Comparison of ENCODE assay signal across 8 cellular contexts in genomic region chr16:11232852-11233726, GRCh38.
DNase-seq lines count a peak whose midpoint lies in the region; ATAC-seq lines count a peak whose summit lies in the region.

No MANE protein-coding gene starts in this region.

- H3K36me3 ChIP-seq in iPS-15b (ENCODE audit: control insufficient read depth, insufficient read depth, low read length) = no peaks in the 10 kb centered on the region

- H3K4me3 ChIP-seq in iPS-15b (ENCODE audit: low read depth, low read length) = no peak overlapping the region

- H3K9me3 ChIP-seq in iPS-15b (ENCODE audit: control insufficient read depth, insufficient read depth, low read length) = no peaks in the 10 kb centered on the region

- H3K27me3 ChIP-seq in iPS-15b (ENCODE audit: control insufficient read depth, insufficient read depth, low read length) = peaks cover 3% of the 10 kb centered on the region

- in situ Hi-C loops in ACHN (cut with HindIII; ENCODE audit: low pct_ligation_motif_present, low pct_unique_long_range_greater_than_20kb, low sequenced_read_pairs) = no loop called here

- peak overlapping the region; percentile 18 for H3K9ac ChIP-seq in iPS-15b (ENCODE audit: low read depth, low read length)

- peak; percentile 76 for ATAC-seq in GM19395 (IDR thresholded peaks at IDR 0.05; ENCODE audit: unreplicated experiment)

- H3K4me1 ChIP-seq in iPS-15b (ENCODE audit: control insufficient read depth, insufficient read depth, low read length) = no peaks in the 10 kb centered on the region

- peak in 75 of 76 experiments; percentile 43 to 94 (median 83) for DNase-seq in HUDEP-2 (lab: John Stamatoyannopoulos, UW; ENCODE audit: unreplicated experiment in 76 of 76)
- peak; percentile 95 for DNase-seq in activated CD8-positive, alpha-beta memory T cell treated with anti-CD3 and anti-CD28 coated beads, Interleukin-2, amount 50 U/mL, for 48 hours
- DNase-seq in stimulated activated CD8-positive, alpha-beta memory T cell treated with anti-CD3 and anti-CD28 coated beads, Interleukin-4, amount 100 ng/mL, for 48 hours = peak; percentile 95
- DNase-seq in ACHN = no peak
- no peak for DNase-seq in NCI-H1694 (lab: John Stamatoyannopoulos, UW)
- DNase-seq in DMS79 treated with DMSO at 0.1 percent for 48 hours (lab: John Stamatoyannopoulos, UW) = no peak

Comparison
In these comparisons a context has a peak if more than half of its experiments do, and no peak if none do; other contexts are left out.
1. DNase-seq: peak in HUDEP-2 (75 of 76), activated CD8-positive, alpha-beta memory T cell treated with anti-CD3 and anti-CD28 coated beads, Interleukin-2, amount 50 U/mL, for 48 hours (single experiment) and stimulated activated CD8-positive, alpha-beta memory T cell treated with anti-CD3 and anti-CD28 coated beads, Interleukin-4, amount 100 ng/mL, for 48 hours (single experiment); none in ACHN (single experiment), NCI-H1694 (single experiment) and DMS79 treated with DMSO at 0.1 percent for 48 hours (single experiment).